ENCODE assay signal across 1 cellular context in the genomic region with DNA sequence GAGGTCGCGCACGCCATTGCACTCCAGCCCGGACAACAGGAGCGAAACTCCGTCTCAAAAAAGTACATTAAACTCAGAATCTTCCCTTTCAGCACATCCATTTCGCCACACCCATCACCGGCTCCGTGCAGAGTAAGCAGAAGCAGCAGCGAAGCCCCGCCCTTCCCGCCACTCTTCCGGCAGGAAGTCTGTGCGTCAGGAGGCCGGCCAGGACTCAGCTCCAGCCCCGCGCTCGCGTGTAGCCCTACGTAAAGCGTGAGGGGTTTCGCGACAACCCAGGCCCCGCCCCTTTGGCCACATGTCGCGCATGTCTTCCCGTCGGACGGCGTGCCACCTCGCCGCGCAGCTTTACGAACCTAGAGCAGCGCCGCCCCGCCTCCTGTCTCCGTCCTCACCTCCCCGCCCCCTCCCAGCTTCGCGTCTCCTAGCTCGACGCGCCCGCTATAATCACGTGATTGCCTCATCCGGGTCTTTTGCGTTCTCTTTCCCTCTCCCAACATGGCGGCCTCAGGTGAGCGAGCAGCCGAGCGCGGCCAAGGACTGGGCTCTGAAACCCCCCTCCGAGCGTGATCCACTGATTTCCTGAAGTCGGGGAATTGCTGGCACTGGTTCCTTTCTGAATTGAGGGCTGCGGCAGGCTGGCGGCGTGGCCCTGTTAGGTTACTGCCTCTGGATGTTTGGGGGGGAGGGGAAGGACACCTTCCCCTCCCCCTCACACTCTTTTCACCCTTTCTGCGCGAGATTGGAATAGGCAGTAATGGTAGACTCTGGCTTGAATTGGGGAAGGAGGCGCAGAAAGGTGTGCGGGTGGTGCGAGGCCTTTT.
A peak's percentile ranks its signal among the peaks of the same experiment; 100 is the strongest.
TF ChIP-seq lines count a peak whose summit lies in the region.

A gene with protein sequence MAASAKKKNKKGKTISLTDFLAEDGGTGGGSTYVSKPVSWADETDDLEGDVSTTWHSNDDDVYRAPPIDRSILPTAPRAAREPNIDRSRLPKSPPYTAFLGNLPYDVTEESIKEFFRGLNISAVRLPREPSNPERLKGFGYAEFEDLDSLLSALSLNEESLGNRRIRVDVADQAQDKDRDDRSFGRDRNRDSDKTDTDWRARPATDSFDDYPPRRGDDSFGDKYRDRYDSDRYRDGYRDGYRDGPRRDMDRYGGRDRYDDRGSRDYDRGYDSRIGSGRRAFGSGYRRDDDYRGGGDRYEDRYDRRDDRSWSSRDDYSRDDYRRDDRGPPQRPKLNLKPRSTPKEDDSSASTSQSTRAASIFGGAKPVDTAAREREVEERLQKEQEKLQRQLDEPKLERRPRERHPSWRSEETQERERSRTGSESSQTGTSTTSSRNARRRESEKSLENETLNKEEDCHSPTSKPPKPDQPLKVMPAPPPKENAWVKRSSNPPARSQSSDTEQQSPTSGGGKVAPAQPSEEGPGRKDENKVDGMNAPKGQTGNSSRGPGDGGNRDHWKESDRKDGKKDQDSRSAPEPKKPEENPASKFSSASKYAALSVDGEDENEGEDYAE (plus strand): TSS at position 471 of the 824 bp plus-strand sequence. CDS start 28 bp downstream, at position 499.

TF ChIP-seq in K562, 482 proteins besides CTCF, POLR2A, EP300 and RAD21 (continued from another document):
- TF ChIP-seq, protein P1, sequence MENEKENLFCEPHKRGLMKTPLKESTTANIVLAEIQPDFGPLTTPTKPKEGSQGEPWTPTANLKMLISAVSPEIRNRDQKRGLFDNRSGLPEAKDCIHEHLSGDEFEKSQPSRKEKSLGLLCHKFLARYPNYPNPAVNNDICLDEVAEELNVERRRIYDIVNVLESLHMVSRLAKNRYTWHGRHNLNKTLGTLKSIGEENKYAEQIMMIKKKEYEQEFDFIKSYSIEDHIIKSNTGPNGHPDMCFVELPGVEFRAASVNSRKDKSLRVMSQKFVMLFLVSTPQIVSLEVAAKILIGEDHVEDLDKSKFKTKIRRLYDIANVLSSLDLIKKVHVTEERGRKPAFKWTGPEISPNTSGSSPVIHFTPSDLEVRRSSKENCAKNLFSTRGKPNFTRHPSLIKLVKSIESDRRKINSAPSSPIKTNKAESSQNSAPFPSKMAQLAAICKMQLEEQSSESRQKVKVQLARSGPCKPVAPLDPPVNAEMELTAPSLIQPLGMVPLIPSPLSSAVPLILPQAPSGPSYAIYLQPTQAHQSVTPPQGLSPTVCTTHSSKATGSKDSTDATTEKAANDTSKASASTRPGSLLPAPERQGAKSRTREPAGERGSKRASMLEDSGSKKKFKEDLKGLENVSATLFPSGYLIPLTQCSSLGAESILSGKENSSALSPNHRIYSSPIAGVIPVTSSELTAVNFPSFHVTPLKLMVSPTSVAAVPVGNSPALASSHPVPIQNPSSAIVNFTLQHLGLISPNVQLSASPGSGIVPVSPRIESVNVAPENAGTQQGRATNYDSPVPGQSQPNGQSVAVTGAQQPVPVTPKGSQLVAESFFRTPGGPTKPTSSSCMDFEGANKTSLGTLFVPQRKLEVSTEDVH (IDR thresholded peaks at IDR 0.05; ENCODE audit: low read depth, partially characterized antibody), result peak; percentile 25
- TF ChIP-seq SP1 (CRISPR knock-in tag; IDR thresholded peaks at IDR 0.05), result peak; percentile 93
